Comparison of ENCODE assay signal across 1 cellular context in genomic region chr2:121707920-121708361, GRCh38.
TF ChIP-seq lines count a peak whose summit lies in the region.

No MANE protein-coding gene starts in this region.

TF ChIP-seq in GM23338, 12 proteins besides CTCF, POLR2A, EP300 and RAD21:
- TF ChIP-seq ZNF462 (CRISPR knock-in tag; IDR thresholded peaks at IDR 0.05) (no peak), CREB1 (CRISPR knock-in tag; IDR thresholded peaks at IDR 0.05; ENCODE audit: low read depth) (no peak)
- TF ChIP-seq, protein P1, sequence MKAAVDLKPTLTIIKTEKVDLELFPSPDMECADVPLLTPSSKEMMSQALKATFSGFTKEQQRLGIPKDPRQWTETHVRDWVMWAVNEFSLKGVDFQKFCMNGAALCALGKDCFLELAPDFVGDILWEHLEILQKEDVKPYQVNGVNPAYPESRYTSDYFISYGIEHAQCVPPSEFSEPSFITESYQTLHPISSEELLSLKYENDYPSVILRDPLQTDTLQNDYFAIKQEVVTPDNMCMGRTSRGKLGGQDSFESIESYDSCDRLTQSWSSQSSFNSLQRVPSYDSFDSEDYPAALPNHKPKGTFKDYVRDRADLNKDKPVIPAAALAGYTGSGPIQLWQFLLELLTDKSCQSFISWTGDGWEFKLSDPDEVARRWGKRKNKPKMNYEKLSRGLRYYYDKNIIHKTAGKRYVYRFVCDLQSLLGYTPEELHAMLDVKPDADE (IDR thresholded peaks at IDR 0.05) = no peak
